Comparison of ENCODE assay signal across 30 cellular contexts in genomic region chr5:163531272-163531671, GRCh38.
"Had no signal": no experiment of that assay in that cellular context is flagged by ENCODE, and none has a peak within 500 bp of the region (broad histone marks: within the 10 kb centered on the region; RNA-seq: fewer than 3 reads in every experiment).

No MANE protein-coding gene starts in this region.

- H3K9me3 Mint-ChIP-seq: dendritic cell treated with granulocyte-macrophage colony-stimulating factor and Interleukin-4, amounts not matched to agents 40 ng/mL and 50 ng/mL, for 4 days; memory B cell; naive B cell; natural killer cell treated with Interleukin-12 subunit alpha and Interleukin-12 subunit beta and Interleukin-15 and Interleukin-18, amount 100 ng/mL, for 72 hours; neural crest cell; stimulated activated naive CD8-positive, alpha-beta T cell treated with anti-CD3 and anti-CD28 coated beads, Interleukin-15, amount 100 ng/mL, for 72 hours had no signal

- DNase-seq: effector CD8-positive, alpha-beta T cell; foreskin keratinocyte; heart right ventricle; hippocampal formation; kidney; mucosa of descending colon; naive B cell; pancreas; stimulated activated CD4-positive, alpha-beta T cell treated with anti-CD3 and anti-CD28 coated beads, Interleukin-12 subunit alpha, Interleukin-12 subunit beta, amount 100 ng/mL, for 4 hours; stimulated activated CD4-positive, alpha-beta T cell treated with anti-CD3 and anti-CD28 coated beads, Interleukin-1b, Interleukin-23, amount 100 ng/mL, for 48 hours; stimulated activated CD4-positive, alpha-beta T cell treated with anti-CD3 and anti-CD28 coated beads, Interleukin-4, amount 100 ng/mL, for 1 hour; stimulated activated CD8-positive, alpha-beta memory T cell treated with anti-CD3 and anti-CD28 coated beads, Interleukin-4, amount 100 ng/mL, for 48 hours; stimulated activated naive CD4-positive, alpha-beta T cell; stimulated activated naive CD8-positive, alpha-beta T cell treated with anti-CD3 and anti-CD28 coated beads, Interleukin-15, amount 100 ng/mL, for 72 hours; transverse colon; upper lobe of right lung; uterus had no signal

- H3K27me3 ChIP-seq: esophagus muscularis mucosa, gastroesophageal sphincter, heart right ventricle, neutrophil, pancreas, suprapubic skin, transverse colon, upper lobe of right lung, uterus had no signal

- H3K4me1 ChIP-seq: foreskin keratinocyte, gastroesophageal sphincter, suprapubic skin, upper lobe of right lung, uterus had no signal

- H3K4me2 ChIP-seq: smooth muscle cell had no signal

- ATAC-seq: foreskin keratinocyte; gastroesophageal sphincter; heart right ventricle; left lobe of liver; mucosa of descending colon; natural killer cell treated with Interleukin-12 subunit alpha and Interleukin-12 subunit beta and Interleukin-15 and Interleukin-18, amount 100 ng/mL, for 72 hours; pancreas; sciatic nerve; stimulated activated naive CD8-positive, alpha-beta T cell treated with anti-CD3 and anti-CD28 coated beads, Interleukin-15, amount 100 ng/mL, for 72 hours; upper lobe of right lung had no signal

- H3K36me3 Mint-ChIP-seq: memory B cell; naive B cell; natural killer cell treated with Interleukin-12 subunit alpha and Interleukin-12 subunit beta and Interleukin-15 and Interleukin-18, amount 100 ng/mL, for 72 hours had no signal

- H3K36me3 ChIP-seq: esophagus muscularis mucosa, gastroesophageal sphincter, heart right ventricle, neutrophil, pancreas, suprapubic skin, transverse colon, upper lobe of right lung, uterus had no signal

- H3K4me3 Mint-ChIP-seq: dendritic cell treated with granulocyte-macrophage colony-stimulating factor and Interleukin-4, amounts not matched to agents 40 ng/mL and 50 ng/mL, for 4 days; memory B cell; mesothelial cell of epicardium; naive B cell; natural killer cell treated with Interleukin-12 subunit alpha and Interleukin-12 subunit beta and Interleukin-15 and Interleukin-18, amount 100 ng/mL, for 72 hours; neural crest cell; stimulated activated naive CD8-positive, alpha-beta T cell treated with anti-CD3 and anti-CD28 coated beads, Interleukin-15, amount 100 ng/mL, for 72 hours had no signal

- H3K27ac Mint-ChIP-seq: dendritic cell treated with granulocyte-macrophage colony-stimulating factor and Interleukin-4, amounts not matched to agents 40 ng/mL and 50 ng/mL, for 4 days; memory B cell; mesothelial cell of epicardium; naive B cell; natural killer cell treated with Interleukin-12 subunit alpha and Interleukin-12 subunit beta and Interleukin-15 and Interleukin-18, amount 100 ng/mL, for 72 hours; stimulated activated naive CD8-positive, alpha-beta T cell treated with anti-CD3 and anti-CD28 coated beads, Interleukin-15, amount 100 ng/mL, for 72 hours had no signal

- H3K4me3 ChIP-seq: esophagus muscularis mucosa, gastroesophageal sphincter, heart right ventricle, lung, mucosa of descending colon, pancreas, smooth muscle cell, suprapubic skin, transverse colon, upper lobe of right lung, uterus had no signal

- H3K27ac ChIP-seq: esophagus muscularis mucosa, foreskin keratinocyte, gastroesophageal sphincter, heart right ventricle, neutrophil, pancreas, suprapubic skin, transverse colon, upper lobe of right lung, uterus had no signal

- H3K9me3 ChIP-seq: esophagus muscularis mucosa, gastroesophageal sphincter, heart right ventricle, mucosa of descending colon, neutrophil, pancreas, suprapubic skin, transverse colon, upper lobe of right lung, uterus had no signal

- H3K4me1 Mint-ChIP-seq: stimulated activated naive CD8-positive, alpha-beta T cell treated with anti-CD3 and anti-CD28 coated beads, Interleukin-15, amount 100 ng/mL, for 72 hours had no signal
